18 cellular contexts compared by ENCODE assay signal in the genomic region with DNA sequence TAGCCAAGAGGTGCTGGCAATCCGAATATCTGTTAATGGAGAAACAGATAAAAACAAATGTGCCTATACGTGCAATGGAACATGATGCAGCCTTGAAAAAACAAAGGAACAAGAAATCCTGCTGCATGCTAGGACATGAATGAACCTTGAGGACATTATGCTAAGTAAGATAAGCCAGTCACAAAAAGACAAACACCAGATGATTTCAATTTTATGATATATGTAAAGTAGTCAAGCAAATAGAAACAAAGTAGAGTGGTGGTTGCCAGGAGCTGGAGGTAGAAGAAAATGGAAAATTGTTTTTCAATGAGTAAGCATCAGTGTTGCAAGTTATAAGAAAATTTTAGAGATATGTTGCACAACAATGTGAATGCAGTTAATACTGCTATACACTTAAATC.
"Had no signal": no experiment of that assay in that cellular context is flagged by ENCODE, and none has a peak within 500 bp of the region (broad histone marks: within the 10 kb centered on the region; RNA-seq: fewer than 3 reads in every experiment).

No MANE protein-coding gene starts in this region.

- DNase-seq: effector memory CD8-positive, alpha-beta T cell; erythroblast; heart left ventricle; hypothalamus; kidney glomerular epithelial cell; mucosa of descending colon; naive thymus-derived CD8-positive, alpha-beta T cell; psoas muscle; retina; stimulated activated CD4-positive, alpha-beta T cell treated with anti-CD3 and anti-CD28 coated beads, Interleukin-2, amount 100 ng/mL, for 24 hours; stimulated activated CD4-positive, alpha-beta T cell treated with anti-CD3 and anti-CD28 coated beads, Interleukin-4, amount 100 ng/mL, for 4 hours; stimulated activated naive CD4-positive, alpha-beta T cell; stomach; substantia nigra; transverse colon had no signal

- H3K27me3 ChIP-seq: heart left ventricle, neutrophil, stomach, transverse colon had no signal

- ATAC-seq: effector memory CD8-positive, alpha-beta T cell; heart left ventricle; mucosa of descending colon; naive thymus-derived CD8-positive, alpha-beta T cell; psoas muscle; sciatic nerve had no signal

- H3K4me3 ChIP-seq: heart left ventricle, mucosa of descending colon, psoas muscle, stomach, thoracic aorta, transverse colon had no signal

- H3K9me3 ChIP-seq: neutrophil had no signal

- H3K4me1 ChIP-seq: heart left ventricle, psoas muscle, stomach, transverse colon had no signal

- H3K36me3 ChIP-seq: heart left ventricle, neutrophil, stomach, thoracic aorta, transverse colon had no signal

- H3K27ac ChIP-seq: heart left ventricle, neutrophil, psoas muscle, stomach, thoracic aorta, transverse colon had no signal
